In genomic region chr22:30423296-30423958, GRCh38 we compare ENCODE assay signal across 9 cellular contexts. TPM values are rescaled to one million over a fixed set of nuclear protein-coding genes. Genes with fewer than 3 reads are reported as not detected.
A peak's percentile ranks its signal among the peaks of the same experiment; 100 is the strongest.
DNase-seq lines count a peak whose midpoint lies in the region; ATAC-seq and TF ChIP-seq lines count a peak whose summit lies in the region.
"Had no signal": no experiment of that assay in that cellular context is flagged by ENCODE, and none has a peak within 500 bp of the region (broad histone marks: within the 10 kb centered on the region; RNA-seq: fewer than 3 reads in every experiment).

No MANE protein-coding gene starts in this region.

- peak; percentile 15 for ATAC-seq in GM21576 (IDR thresholded peaks at IDR 0.05; ENCODE audit: unreplicated experiment)
- peak; percentile 6 for ATAC-seq in activated CD8-positive, alpha-beta T cell treated with anti-CD3 and anti-CD28 coated beads for 36 hours

- no peaks in the 10 kb centered on the region for H3K79me2 ChIP-seq in neural cell (replicated peaks; ENCODE audit: insufficient read depth, low read length)

- H3K27me3 ChIP-seq in esophagus (ENCODE audit: control insufficient read depth in 1 of 2, insufficient read depth in 2 of 2, low read length in 2 of 2) (no peaks in the 10 kb centered on the region), neural cell (ENCODE audit: insufficient read depth, low read depth, low read length) (no peaks in the 10 kb centered on the region)

- TF ChIP-seq CTCF in activated CD8-positive, alpha-beta T cell treated with anti-CD3 and anti-CD28 coated beads for 36 hours (IDR thresholded peaks at IDR 0.05), result no peak
- TF ChIP-seq CTCF in neural cell (IDR thresholded peaks at IDR 0.05; ENCODE audit: poor library complexity, severe bottlenecking), result peak; percentile 52

- H3K4me2 ChIP-seq in neural cell (ENCODE audit: low read length), result peak overlapping the region; percentile 85

- POLR2A ChIA-PET in activated CD8-positive, alpha-beta T cell treated with anti-CD3 and anti-CD28 coated beads for 36 hours (lab: Charles Lee), result interaction anchor here (0.6 to 6.5 kb wide), 13 partner anchors 10 to 867 kb away, joined by 3 to 78 read pairs (median 5); partner anchors contain the start of genes CASTOR1 and SEC14L2

- peak overlapping the region; percentile 18 for H2AFZ ChIP-seq in neural cell (ENCODE audit: low read depth, low read length)

- H3K9me3 Mint-ChIP-seq in activated CD8-positive, alpha-beta T cell treated with anti-CD3 and anti-CD28 coated beads for 36 hours, result no peaks in the 10 kb centered on the region

- intact Hi-C loops in activated CD8-positive, alpha-beta T cell treated with anti-CD3 and anti-CD28 coated beads for 36 hours (cut with micrococcal nuclease), result no loop called here

- DNase-seq in DMS53 (lab: John Stamatoyannopoulos, UW), result peak; percentile 83
- DNase-seq in activated CD8-positive, alpha-beta T cell treated with anti-CD3 and anti-CD28 coated beads for 36 hours, result peak; percentile 80
- DNase-seq in NCI-H2029 treated with DMSO at 0.1 percent for 48 hours (lab: John Stamatoyannopoulos, UW), result no peak

- H3K27me3 Mint-ChIP-seq in activated CD8-positive, alpha-beta T cell treated with anti-CD3 and anti-CD28 coated beads for 36 hours, result no peaks in the 10 kb centered on the region

- TF ChIP-seq RAD21 in neural cell (conservative IDR thresholded peaks at IDR 0.05), result peak; percentile 46

- H3K9me3 ChIP-seq in KOPT-K1 (ENCODE audit: insufficient read depth, low read length, poor library complexity, severe bottlenecking) (no peaks in the 10 kb centered on the region), esophagus (ENCODE audit: control insufficient read depth in 2 of 2, insufficient read depth in 1 of 2, low read depth in 1 of 2, low read length in 1 of 2) (no peaks in the 10 kb centered on the region), neural cell (ENCODE audit: low read length) (no peaks in the 10 kb centered on the region)

- H3K9me2 ChIP-seq in neural cell (ENCODE audit: insufficient read depth, low read length), result no peaks in the 10 kb centered on the region

- no peaks in the 10 kb centered on the region for H4K20me1 ChIP-seq in neural cell (ENCODE audit: insufficient read depth)

- H3K4me3 Mint-ChIP-seq in activated CD8-positive, alpha-beta T cell treated with anti-CD3 and anti-CD28 coated beads for 36 hours, result peak overlapping the region; percentile 93

- peak overlapping the region; percentile 89 for H3K9ac ChIP-seq in neural cell (ENCODE audit: low read length)

- no peak for TF ChIP-seq EP300 in neural cell (conservative IDR thresholded peaks at IDR 0.05; ENCODE audit: poor library complexity, severe bottlenecking)

- 0 to 1% methylated on average over 45 of the region's 45 CpGs for WGBS in esophagus, 2 donors
- under 1% methylated on average over 45 of the region's 45 CpGs for WGBS in urinary bladder

- H3K36me3 Mint-ChIP-seq in activated CD8-positive, alpha-beta T cell treated with anti-CD3 and anti-CD28 coated beads for 36 hours (ENCODE audit: low read depth), result peaks cover 67% of the 10 kb centered on the region

- peaks cover 0 to 22% of the 10 kb centered on the region in 2 donors for H3K4me1 ChIP-seq in esophagus (ENCODE audit: control insufficient read depth in 2 of 2, insufficient read depth in 2 of 2, low read length in 1 of 2)
- no peaks in the 10 kb centered on the region for H3K4me1 ChIP-seq in urinary bladder (ENCODE audit: insufficient read depth)

- peak overlapping the region; percentile 96 for H3K27ac Mint-ChIP-seq in activated CD8-positive, alpha-beta T cell treated with anti-CD3 and anti-CD28 coated beads for 36 hours

- CTCF ChIA-PET in activated CD8-positive, alpha-beta T cell treated with anti-CD3 and anti-CD28 coated beads for 36 hours (lab: Charles Lee), result interaction anchor here (1.1 to 9.0 kb wide), 11 partner anchors 10 to 890 kb away, joined by 3 to 138 read pairs (median 9); partner anchors contain the start of genes CASTOR1, RNF215, SEC14L2 and SLC35E4

- H3K36me3 ChIP-seq in KOPT-K1 (ENCODE audit: insufficient read depth, low read length), result peaks cover 49% of the 10 kb centered on the region
- peaks cover 0 to 8% of the 10 kb centered on the region in 2 donors for H3K36me3 ChIP-seq in esophagus (ENCODE audit: control insufficient read depth in 2 of 2, insufficient read depth in 2 of 2, low read length in 1 of 2)
- no peaks in the 10 kb centered on the region for H3K36me3 ChIP-seq in neural cell (ENCODE audit: insufficient read depth, low read length)
- H3K36me3 ChIP-seq in urinary bladder (ENCODE audit: insufficient read depth), result no peaks in the 10 kb centered on the region

- peak overlapping the region; percentile 93 for H3K27ac ChIP-seq in KOPT-K1 (ENCODE audit: low read depth, low read length, poor library complexity, severe bottlenecking)
- peak overlapping the region; percentile 97 for H3K27ac ChIP-seq in esophagus (ENCODE audit: low read depth in 2 of 2, low read length in 1 of 2)
- peak overlapping the region; percentile 93 for H3K27ac ChIP-seq in neural cell (ENCODE audit: low read length)
- peak overlapping the region; percentile 82 for H3K27ac ChIP-seq in urinary bladder (ENCODE audit: low read depth)

- no peaks in the 10 kb centered on the region for H3F3A ChIP-seq in neural cell (ENCODE audit: insufficient read depth, low read length, poor library complexity, severe bottlenecking)

- H3K4me3 ChIP-seq in esophagus (ENCODE audit: low read depth in 1 of 2, low read length in 2 of 2) (peak overlapping the region; percentile 52 to 54), neural cell (ENCODE audit: low read length) (peak overlapping the region; percentile 83), urinary bladder (ENCODE audit: low read depth, low read length) (peak overlapping the region; percentile 43)

- H3K4me1 Mint-ChIP-seq in activated CD8-positive, alpha-beta T cell treated with anti-CD3 and anti-CD28 coated beads for 36 hours (ENCODE audit: low read depth), result peaks cover 42% of the 10 kb centered on the region

TF ChIP-seq in neural cell, 6 proteins besides CTCF, POLR2A, EP300 and RAD21:
- peak; percentile 92 for TF ChIP-seq TAF1 (IDR thresholded peaks at IDR 0.05; ENCODE audit: low read depth)
- peak; percentile 93 for TF ChIP-seq POLR2AphosphoS5 (IDR thresholded peaks at IDR 0.05)
- TF ChIP-seq REST (IDR thresholded peaks at IDR 0.05; ENCODE audit: borderline replicate concordance), result peak; percentile 91
- peak; percentile 52 for TF ChIP-seq SMC3 (conservative IDR thresholded peaks at IDR 0.05; ENCODE audit: poor library complexity)
- TF ChIP-seq MXI1 (conservative IDR thresholded peaks at IDR 0.05; ENCODE audit: poor library complexity, severe bottlenecking), result no peak
- TF ChIP-seq EZH2 (IDR thresholded peaks at IDR 0.05; ENCODE audit: borderline replicate concordance, insufficient read depth, low read length, poor library complexity, severe bottlenecking), result no peak

RNA-seq across cellular contexts. Expression of gene MTFP1, which starts 2.1 kb away (rescaled TPM):
- 10 to 100 TPM; 89.8 to 93.8 TPM for total RNA-seq in activated CD8-positive, alpha-beta T cell treated with anti-CD3 and anti-CD28 coated beads for 36 hours
- 10 to 100 TPM; 19.7 to 23.5 TPM for polyA plus RNA-seq in esophagus
- 3.2 and 8.1 TPM in 2 replicates for polyA plus RNA-seq in neural cell
- 1.9 and 3.2 TPM in 2 replicates for polyA minus RNA-seq in neural cell
- 2.1 TPM for total RNA-seq in urinary bladder
- polyA plus RNA-seq in urinary bladder, result 7.7 TPM

RNA-seq across cellular contexts. Expression of gene SEC14L2, which starts 26.6 kb away (rescaled TPM):
- 10 to 100 TPM; 15.1 to 15.4 TPM for total RNA-seq in activated CD8-positive, alpha-beta T cell treated with anti-CD3 and anti-CD28 coated beads for 36 hours
- polyA plus RNA-seq in esophagus (10 to 100 TPM; 27.2 to 29.1 TPM), neural cell (2.0 and 2.7 TPM in 2 replicates), urinary bladder (11.0 TPM)
- polyA minus RNA-seq in neural cell, result 4.9 and 5.8 TPM in 2 replicates
- 6.2 TPM for total RNA-seq in urinary bladder

RNA-seq across cellular contexts. Expression of gene RNF215, which starts 36.2 kb away (rescaled TPM):
- 1 to 10 TPM; 7.1 to 7.2 TPM for total RNA-seq in activated CD8-positive, alpha-beta T cell treated with anti-CD3 and anti-CD28 coated beads for 36 hours
- 1 to 10 TPM; 5.2 to 7.3 TPM for polyA plus RNA-seq in esophagus
- polyA plus RNA-seq in neural cell, result 28.3 and 40.5 TPM in 2 replicates
- polyA minus RNA-seq in neural cell, result 13.0 and 15.3 TPM in 2 replicates
- 10.7 TPM for total RNA-seq in urinary bladder
- polyA plus RNA-seq in urinary bladder, result 18.8 TPM

RNA-seq across cellular contexts. Expression of gene SEC14L3, which starts 48.4 kb away (rescaled TPM):
- not detected for total RNA-seq in activated CD8-positive, alpha-beta T cell treated with anti-CD3 and anti-CD28 coated beads for 36 hours
- not detected for polyA plus RNA-seq in esophagus
- polyA plus RNA-seq in neural cell, result not detected in 2 replicates
- polyA minus RNA-seq in neural cell, result not detected in 2 replicates
- total RNA-seq in urinary bladder, result not detected
- not detected for polyA plus RNA-seq in urinary bladder
- total RNA-seq: T-helper 2 cell treated with Interferon-gamma antibody and Interleukin-4, amounts not matched to agents 100 ng/mL and 5 ng/mL, for 36 hours had no signal
